Comparison of ENCODE assay signal across 16 cellular contexts in the genomic region with DNA sequence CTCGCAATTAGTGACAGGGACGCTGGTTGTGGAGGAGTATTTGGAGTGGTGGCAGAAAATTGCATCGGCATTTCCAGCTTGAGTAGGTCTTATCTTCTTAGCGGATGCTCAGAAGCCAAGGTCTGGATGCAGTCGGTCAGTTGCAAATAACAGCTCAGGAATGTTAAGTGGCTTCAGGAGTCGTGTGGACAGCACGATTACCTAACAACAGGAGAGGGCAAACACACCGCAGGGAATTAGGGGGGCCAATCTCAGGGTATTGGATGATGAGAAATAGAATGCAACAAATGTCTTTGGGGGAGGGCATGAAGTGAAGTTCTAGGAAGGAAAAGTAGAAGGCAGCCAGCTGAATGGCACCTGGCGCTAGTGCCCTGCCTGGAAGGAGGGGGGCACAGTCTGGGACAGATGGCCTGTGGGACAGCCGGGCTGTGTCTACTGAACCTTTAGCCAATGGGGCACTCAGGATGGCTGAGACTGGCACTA. TPM values are rescaled to one million over a fixed set of nuclear protein-coding genes. Genes with fewer than 3 reads are reported as not detected.
DNase-seq lines count a peak whose midpoint lies in the region; ATAC-seq and TF ChIP-seq lines count a peak whose summit lies in the region.
"Had no signal": no experiment of that assay in that cellular context is flagged by ENCODE, and none has a peak within 500 bp of the region (broad histone marks: within the 10 kb centered on the region; RNA-seq: fewer than 3 reads in every experiment).

No MANE protein-coding gene starts in this region.

- H3K27ac ChIP-seq in right atrium auricular region (peak overlapping the region in 1 of 2 donors; percentile 45), cardiac muscle cell (peak overlapping the region; percentile 79), mesenchymal stem cell (ENCODE audit: low read length, poor library complexity, severe bottlenecking) (no peak overlapping the region)
- H3K27ac ChIP-seq: skin epidermis had no signal

- H3K4me3 ChIP-seq in right atrium auricular region (no peak overlapping the region), cardiac muscle cell (no peak overlapping the region), mesenchymal stem cell (ENCODE audit: insufficient read depth in 1 of 2, low read depth in 1 of 2, low read length in 2 of 2) (no peak overlapping the region)
- H3K4me3 ChIP-seq: skin epidermis had no signal

- H2AFZ ChIP-seq in mesenchymal stem cell (ENCODE audit: low read depth, low read length), result no peak overlapping the region

- no peak overlapping the region for H3K18ac ChIP-seq in mesenchymal stem cell (ENCODE audit: low read depth in 1 of 2, low read length in 2 of 2)

- H3K4ac ChIP-seq in mesenchymal stem cell (ENCODE audit: low read depth in 1 of 2, low read length in 2 of 2), result no peak overlapping the region

- H3K36me3 ChIP-seq in right atrium auricular region, result no peaks in the 10 kb centered on the region
- H3K36me3 ChIP-seq in cardiac muscle cell, result no peaks in the 10 kb centered on the region
- H3K36me3 ChIP-seq in mesenchymal stem cell (ENCODE audit: control insufficient read depth in 1 of 2, insufficient read depth in 2 of 2, low read depth in 1 of 2, low read length in 2 of 2), result peaks cover 3 to 45% of the 10 kb centered on the region in 2 experiments

- H3K14ac ChIP-seq in mesenchymal stem cell (ENCODE audit: low read length in 2 of 2), result peak overlapping the region in 1 of 2 experiments; percentile 80

- peaks cover 4% of the 10 kb centered on the region for H3K36me3 Mint-ChIP-seq in endothelial cell (ENCODE audit: low read depth, unreplicated experiment)

- H3K9me3 ChIP-seq in right atrium auricular region (no peaks in the 10 kb centered on the region), cardiac muscle cell (ENCODE audit: low read depth) (no peaks in the 10 kb centered on the region), mesenchymal stem cell (ENCODE audit: control insufficient read depth, low read length) (no peaks in the 10 kb centered on the region)

- no peak overlapping the region for H2BK15ac ChIP-seq in mesenchymal stem cell (ENCODE audit: low read depth, poor library complexity, severe bottlenecking)

- peaks cover 3% of the 10 kb centered on the region for H3K4me1 Mint-ChIP-seq in endothelial cell (ENCODE audit: unreplicated experiment)

- WGBS in mesenchymal stem cell, result 31% methylated on average over 10 of the region's 10 CpGs

- H3K27me3 ChIP-seq in right atrium auricular region (no peaks in the 10 kb centered on the region), cardiac muscle cell (no peaks in the 10 kb centered on the region), mesenchymal stem cell (ENCODE audit: control insufficient read depth in 1 of 2, insufficient read depth in 1 of 2, low read length in 2 of 2) (no peaks in the 10 kb centered on the region)

- no peak overlapping the region for H3K27ac Mint-ChIP-seq in endothelial cell (ENCODE audit: unreplicated experiment)
- H3K27ac Mint-ChIP-seq: activated naive CD4-positive, alpha-beta T cell treated with anti-CD3 and anti-CD28 coated beads, Interleukin-2, amount 50 U/mL, for 24 hours; IgD-negative memory B cell had no signal

- H3K79me1 ChIP-seq in mesenchymal stem cell (replicated peaks; ENCODE audit: low read length, poor library complexity, severe bottlenecking), result no peaks in the 10 kb centered on the region

- H2BK5ac ChIP-seq in mesenchymal stem cell (ENCODE audit: low read depth, low read length, poor library complexity, severe bottlenecking), result no peak overlapping the region

- H4K91ac ChIP-seq in mesenchymal stem cell (ENCODE audit: low read length), result no peak overlapping the region

- no peak overlapping the region for H2AK5ac ChIP-seq in mesenchymal stem cell (ENCODE audit: low read length, severe bottlenecking)

- TF ChIP-seq CTCF in right atrium auricular region (IDR thresholded peaks at IDR 0.05), result no peak
- TF ChIP-seq CTCF in cardiac muscle cell (IDR thresholded peaks at IDR 0.05; ENCODE audit: low read depth, low read length), result no peak
- TF ChIP-seq CTCF in endothelial cell (IDR thresholded peaks at IDR 0.05; ENCODE audit: unreplicated experiment), result no peak

- no peak overlapping the region for H2BK120ac ChIP-seq in mesenchymal stem cell (ENCODE audit: low read depth, low read length)

- no peaks in the 10 kb centered on the region for H3K27me3 Mint-ChIP-seq in endothelial cell (ENCODE audit: unreplicated experiment)
- H3K27me3 Mint-ChIP-seq: activated naive CD4-positive, alpha-beta T cell treated with anti-CD3 and anti-CD28 coated beads, Interleukin-2, amount 50 U/mL, for 24 hours; IgD-negative memory B cell had no signal

- peak overlapping the region in 1 of 2 experiments; percentile 87 for H3K23ac ChIP-seq in mesenchymal stem cell (ENCODE audit: low read length in 2 of 2)

- H3K4me1 ChIP-seq in right atrium auricular region (peaks cover 0 to 21% of the 10 kb centered on the region in 2 donors), cardiac muscle cell (ENCODE audit: low read depth) (peaks cover 28% of the 10 kb centered on the region), mesenchymal stem cell (ENCODE audit: control insufficient read depth, insufficient read depth, low read depth, low read length) (peaks cover 7% of the 10 kb centered on the region)

- no peak overlapping the region for H3K4me3 Mint-ChIP-seq in endothelial cell (ENCODE audit: unreplicated experiment)
- H3K4me3 Mint-ChIP-seq: activated naive CD4-positive, alpha-beta T cell treated with anti-CD3 and anti-CD28 coated beads, Interleukin-2, amount 50 U/mL, for 24 hours; IgD-negative memory B cell had no signal

- no peak overlapping the region for H3K4me2 ChIP-seq in mesenchymal stem cell (ENCODE audit: low read length, poor library complexity, severe bottlenecking)

- no peak overlapping the region for H4K8ac ChIP-seq in mesenchymal stem cell (ENCODE audit: low read length)

- ATAC-seq in Right ventricle myocardium superior (ENCODE audit: poor library complexity), result peak; percentile 80

- H3K9me3 Mint-ChIP-seq in endothelial cell (ENCODE audit: unreplicated experiment), result no peaks in the 10 kb centered on the region
- H3K9me3 Mint-ChIP-seq: activated naive CD4-positive, alpha-beta T cell treated with anti-CD3 and anti-CD28 coated beads, Interleukin-2, amount 50 U/mL, for 24 hours; IgD-negative memory B cell had no signal

- DNase-seq in Right ventricle myocardium superior (no peak), right atrium auricular region (ENCODE audit: low spot score) (no peak), cardiac muscle cell (ENCODE audit: low read depth in 1 of 2, low spot score in 1 of 2) (peak; percentile 67 to 91), mesenchymal stem cell (peak; percentile 58), endothelial cell (ENCODE audit: low spot score) (no peak), NCI-H226 (no peak), GM19240 (ENCODE audit: insufficient read length, low spot score) (no peak), hepatic stellate cell (ENCODE audit: low spot score) (no peak)
- DNase-seq: ACHN; activated CD4-positive, CD25-positive, alpha-beta regulatory T cell; NCI-H1092 treated with DMSO at 0.1 percent for 48 hours; NCI-H345; OCI-M1 had no signal

- no peak overlapping the region for H3K9ac ChIP-seq in mesenchymal stem cell (ENCODE audit: low read length)

- H2BK12ac ChIP-seq in mesenchymal stem cell (ENCODE audit: low read length in 2 of 2), result no peak overlapping the region

- intact Hi-C loops in Right ventricle myocardium superior (cut with DNase I), result loop anchor here (10.0 kb wide), 1 partner anchor 81 kb away; no protein-coding TSS in a partner anchor

RNA-seq across cellular contexts. Expression of a gene that starts 11.8 kb away (rescaled TPM):
- total RNA-seq in Right ventricle myocardium superior, result 5.4 TPM
- 10 to 100 TPM; 10.9 to 12.2 TPM for total RNA-seq in right atrium auricular region
- total RNA-seq in cardiac muscle cell, result 37.5 and 50.0 TPM in 2 replicates
- 74.1 and 81.0 TPM in 2 replicates for polyA plus RNA-seq in cardiac muscle cell
- polyA plus RNA-seq in mesenchymal stem cell (2013, experiment 1 of 2), result 0.15 TPM
- 0.36 TPM for polyA plus RNA-seq in mesenchymal stem cell (2013, experiment 2 of 2)
- total RNA-seq in endothelial cell (ENCODE audit: unreplicated experiment), result 0.64 TPM

Comparison
In these comparisons a context has a peak if more than half of its experiments do, and no peak if none do; other contexts are left out.
1. DNase-seq: peak in cardiac muscle cell (2 of 2) and mesenchymal stem cell (single experiment); none in Right ventricle myocardium superior (single experiment), right atrium auricular region (single experiment), endothelial cell (single experiment), NCI-H226 (single experiment), GM19240 (single experiment) and hepatic stellate cell (single experiment).